In genomic region chr1:32199717-32200072, GRCh38 we compare ENCODE assay signal across 7 cellular contexts. TPM values are rescaled to one million over a fixed set of nuclear protein-coding genes. Genes with fewer than 3 reads are reported as not detected.
DNase-seq lines count a peak whose midpoint lies in the region; ATAC-seq and TF ChIP-seq lines count a peak whose summit lies in the region.
"Had no signal": no experiment of that assay in that cellular context is flagged by ENCODE, and none has a peak within 500 bp of the region (broad histone marks: within the 10 kb centered on the region; RNA-seq: fewer than 3 reads in every experiment).

No MANE protein-coding gene starts in this region.

- H3K4me3 Mint-ChIP-seq in WTC11, result peak overlapping the region; percentile 84

- no peak for DNase-seq in GM12864 (ENCODE audit: low read depth)
- DNase-seq in WTC11 (ENCODE audit: low spot score), result no peak
- no peak for DNase-seq in HEK293T (ENCODE audit: extremely low spot score)

- TF ChIP-seq CTCF in GM12864 (IDR thresholded peaks at IDR 0.05; ENCODE audit: low read depth, low read length, missing control alignments), result no peak
- TF ChIP-seq CTCF in WTC11 (IDR thresholded peaks at IDR 0.05), result no peak
- TF ChIP-seq CTCF in liver (IDR thresholded peaks at IDR 0.05; ENCODE audit: low read depth, low read length, missing input control), result no peak

- peaks cover 30% of the 10 kb centered on the region for H3K36me3 Mint-ChIP-seq in WTC11

- no peaks in the 10 kb centered on the region for H3K9me3 ChIP-seq in liver (ENCODE audit: control insufficient read depth in 4 of 4, low read length in 3 of 4)

- WGBS in liver, result 29% methylated on average over 6 of the region's 6 CpGs

- CTCF ChIA-PET in WTC11 (lab: Charles Lee) (interaction anchor here (1.4 to 3.5 kb wide), 5 partner anchors 16 to 410 kb away, joined by 3 to 27 read pairs (median 10); partner anchors contain the start of gene TMEM39B), HEK293T (lab: Yijun Ruan, JAX) (interaction anchor here (1.7 kb wide), 1 partner anchor 16 kb away, joined by 7 read pairs; no protein-coding TSS in a partner anchor)

- POLR2A ChIA-PET in WTC11 (lab: Charles Lee), result interaction anchor here (0.5 to 2.8 kb wide), 7 partner anchors 20 to 136 kb away, joined by 3 to 11 read pairs (median 5); partner anchors contain the start of genes KPNA6, MARCKSL1 and TXLNA
- POLR2A ChIA-PET in HEK293T (lab: Yijun Ruan, JAX), result interaction anchor here (1.1 to 2.7 kb wide), 6 partner anchors 8 to 195 kb away, joined by 3 to 28 read pairs (median 4); partner anchors contain the start of genes BSDC1, DCDC2B, KPNA6 and TMEM39B

- H3K9ac ChIP-seq in liver (ENCODE audit: low read depth in 1 of 2, low read length in 2 of 2), result no peak overlapping the region

- ATAC-seq in WTC11, result no peak
- no peak for ATAC-seq in HG02623 (IDR thresholded peaks at IDR 0.05; ENCODE audit: unreplicated experiment)
- no peak for ATAC-seq in HG03039 (IDR thresholded peaks at IDR 0.05; ENCODE audit: unreplicated experiment)

- peaks cover 8% of the 10 kb centered on the region for H3K27me3 Mint-ChIP-seq in WTC11 (ENCODE audit: low read depth)

- H3K4me3 ChIP-seq in GM12864 (ENCODE audit: low read depth, low read length) (peak overlapping the region; percentile 65; the same call in 1 of the 2 replicates), liver (ENCODE audit: low read depth in 1 of 3, low read length in 3 of 3) (no peak overlapping the region)

- H3K36me3 ChIP-seq in liver (ENCODE audit: control insufficient read depth in 4 of 4, insufficient read depth in 3 of 4, low read depth in 1 of 4, low read length in 3 of 4), result peaks cover 10 to 28% (median 22%) of the 10 kb centered on the region in 4 donors

- no peaks in the 10 kb centered on the region for H3K9me3 Mint-ChIP-seq in WTC11

- peak overlapping the region in 1 of 2 donors; percentile 39 for H3K27ac ChIP-seq in liver (ENCODE audit: low read depth in 1 of 2, low read length in 2 of 2)

- no peaks in the 10 kb centered on the region for H3K27me3 ChIP-seq in liver (ENCODE audit: control insufficient read depth in 4 of 4, insufficient read depth in 4 of 4, low read length in 3 of 4)

- peaks cover 0 to 34% (median 20%) of the 10 kb centered on the region in 4 donors for H3K4me1 ChIP-seq in liver (ENCODE audit: control insufficient read depth in 4 of 4, insufficient read depth in 4 of 4, low read length in 3 of 4)

- no peak overlapping the region for H3K27ac Mint-ChIP-seq in WTC11

- peaks cover 37% of the 10 kb centered on the region for H3K4me1 Mint-ChIP-seq in WTC11

- TF ChIP-seq RAD21 in liver (IDR thresholded peaks at IDR 0.05), result peak in 1 of 2 donors; percentile 10

TF ChIP-seq in WTC11, 78 proteins besides CTCF, POLR2A, EP300 and RAD21 (continues in another document):
- TF ChIP-seq TEAD4 (CRISPR knock-in tag; IDR thresholded peaks at IDR 0.05) (no peak), MXD4 (CRISPR knock-in tag; IDR thresholded peaks at IDR 0.05; ENCODE audit: borderline replicate concordance) (no peak), AFF4 (CRISPR knock-in tag; IDR thresholded peaks at IDR 0.05; ENCODE audit: borderline replicate concordance) (no peak)

TF ChIP-seq in liver, 16 proteins besides CTCF, POLR2A, EP300 and RAD21:
- no peak for TF ChIP-seq GABPA (IDR thresholded peaks at IDR 0.05 in 1 of 2, conservative IDR thresholded peaks at IDR 0.05 in 1 of 2)
- TF ChIP-seq ATF3 (IDR thresholded peaks at IDR 0.05), result no peak
- TF ChIP-seq HNF4A (conservative IDR thresholded peaks at IDR 0.05), result peak in 1 of 2 donors; percentile 30
- TF ChIP-seq ZBTB33 (IDR thresholded peaks at IDR 0.05), result no peak
- TF ChIP-seq RXRA (IDR thresholded peaks at IDR 0.05), result peak in 1 of 2 donors; percentile 58
- TF ChIP-seq YY1 (IDR thresholded peaks at IDR 0.05), result peak; percentile 41
TF ChIP-seq in liver: peak in this region for 3.

TF ChIP-seq in HEK293T, 16 proteins besides CTCF, POLR2A, EP300 and RAD21:
- TF ChIP-seq SUZ12 (IDR thresholded peaks at IDR 0.05) (no peak), FOXK2 (IDR thresholded peaks at IDR 0.05) (no peak), ARNT (IDR thresholded peaks at IDR 0.05) (no peak)

RNA-seq across cellular contexts. Expression of gene CCDC28B, which starts 0.7 kb away (rescaled TPM):
- total RNA-seq in WTC11 (2021), result 29.0 to 34.4 TPM (median 29.9 TPM) in 3 replicates
- 10 to 100 TPM in 1 of 2 donors, under 1 TPM in 1; 0.75 to 20.6 TPM for total RNA-seq in liver
- polyA plus RNA-seq in liver, result 1 to 10 TPM in 1 of 2 donors, under 1 TPM in 1; 0.91 to 1.2 TPM

RNA-seq across cellular contexts. Expression of gene IQCC, which starts 5.8 kb away (rescaled TPM):
- total RNA-seq in WTC11 (2021) (4.6 to 5.2 TPM (median 4.8 TPM) in 3 replicates), liver (1 to 10 TPM in 1 of 2 donors, under 1 TPM in 1; 0.42 to 2.3 TPM)
- under 1 TPM; 0.48 to 0.74 TPM for polyA plus RNA-seq in liver

RNA-seq across cellular contexts. Expression of gene DCDC2B, which starts 9.2 kb away (rescaled TPM):
- not detected in 3 replicates for total RNA-seq in WTC11 (2021)
- not detected for total RNA-seq in liver
- under 1 TPM in 1 of 2 donors, not detected in 1; 0.08 TPM for polyA plus RNA-seq in liver
- total RNA-seq: RPMI7951 had no signal

RNA-seq across cellular contexts. Expression of gene TXLNA, which starts 20.2 kb away (rescaled TPM):
- total RNA-seq in WTC11 (2021), result 46.3 to 49.8 TPM (median 47.2 TPM) in 3 replicates
- total RNA-seq in liver, result 10 to 100 TPM; 31.7 to 46.7 TPM
- polyA plus RNA-seq in liver, result 10 to 100 TPM; 17.9 to 26.1 TPM

RNA-seq across cellular contexts. Expression of gene TMEM234, which starts 22.5 kb away (rescaled TPM):
- total RNA-seq in WTC11 (2021) (10.3 to 11.9 TPM (median 11.4 TPM) in 3 replicates), liver (1 to 10 TPM; 5.9 to 6.8 TPM)
- polyA plus RNA-seq in liver, result 1 to 10 TPM; 5.4 to 6.3 TPM
